1 cellular context compared by ENCODE assay signal in genomic region chr17:3935140-3935542, GRCh38.
TF ChIP-seq lines count a peak whose summit lies in the region.

No MANE protein-coding gene starts in this region.

TF ChIP-seq in HEK293, 187 proteins besides CTCF, POLR2A, EP300 and RAD21 (continued from another document):
- TF ChIP-seq ZNF701 (tag by site-specific recombination; IDR thresholded peaks at IDR 0.05) (no peak), SCRT2 (tag by site-specific recombination; IDR thresholded peaks at IDR 0.05) (peak; percentile 95), ZNF10 (tag by site-specific recombination; IDR thresholded peaks at IDR 0.05) (0 out of 2 replicates have a peak, but pooled peaks have one; percentile 21), ZNF692 (tag by site-specific recombination; IDR thresholded peaks at IDR 0.05) (no peak), GLIS2 (tag by site-specific recombination; IDR thresholded peaks at IDR 0.05) (peak; percentile 33; the same call in 1 of the 2 replicates), YY2 (tag by site-specific recombination; IDR thresholded peaks at IDR 0.05) (0 out of 2 replicates have a peak, but pooled peaks have one; percentile 11), ZNF791 (tag by site-specific recombination; IDR thresholded peaks at IDR 0.05) (no peak), ZBTB11 (tag by site-specific recombination; conservative IDR thresholded peaks at IDR 0.05; ENCODE audit: low read depth) (0 out of 2 replicates have a peak, but pooled peaks have one; percentile 14)
TF ChIP-seq in HEK293: peak in this region for 16.
